19 cellular contexts compared by ENCODE assay signal in the genomic region with DNA sequence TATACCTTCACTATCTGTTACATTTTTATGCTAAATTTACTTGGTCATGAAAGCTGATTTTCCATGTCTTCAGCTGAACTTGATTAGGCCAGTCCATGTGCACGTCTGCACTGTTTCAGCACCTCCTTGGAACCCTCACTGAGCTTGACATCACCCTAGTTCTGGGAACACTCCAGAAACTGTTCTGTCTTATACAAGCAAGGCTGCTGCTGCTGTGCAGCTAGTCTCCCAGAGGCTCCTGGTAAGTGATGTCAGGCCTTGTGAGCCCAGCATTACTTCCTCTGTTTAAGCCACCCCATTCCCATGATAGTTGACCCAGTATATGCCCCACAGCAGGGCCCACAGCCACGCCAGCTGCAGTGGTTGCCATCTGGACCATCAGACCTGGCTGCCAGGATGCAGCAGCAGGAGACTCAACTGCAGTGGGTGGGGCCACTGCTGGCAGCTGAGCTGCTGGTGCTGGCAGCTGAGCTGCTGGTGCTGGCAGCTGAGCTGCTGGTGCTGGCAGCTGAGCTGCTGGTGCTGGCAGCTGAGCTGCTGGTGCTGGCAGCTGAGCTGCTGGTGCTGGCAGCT.
DNase-seq lines count a peak whose midpoint lies in the region; ATAC-seq and TF ChIP-seq lines count a peak whose summit lies in the region.
"Had no signal": no experiment of that assay in that cellular context is flagged by ENCODE, and none has a peak within 500 bp of the region (broad histone marks: within the 10 kb centered on the region; RNA-seq: fewer than 3 reads in every experiment).

No MANE protein-coding gene starts in this region.

- TF ChIP-seq EP300 in gastroesophageal sphincter (IDR thresholded peaks at IDR 0.05): no peak

- H3K27me3 ChIP-seq in right atrium auricular region: no peaks in the 10 kb centered on the region
- no peaks in the 10 kb centered on the region for H3K27me3 ChIP-seq in SJCRH30
- no peaks in the 10 kb centered on the region for H3K27me3 ChIP-seq in gastroesophageal sphincter
- H3K27me3 ChIP-seq: thyroid gland had no signal

- no peaks in the 10 kb centered on the region for H3K36me3 ChIP-seq in right atrium auricular region
- no peaks in the 10 kb centered on the region for H3K36me3 ChIP-seq in SJCRH30
- H3K36me3 ChIP-seq in gastroesophageal sphincter: peaks cover 0 to 57% of the 10 kb centered on the region in 2 donors

- no peak for DNase-seq in Right ventricle myocardium superior
- DNase-seq in right atrium auricular region (ENCODE audit: low spot score): no peak
- peak; percentile 22 for DNase-seq in SJCRH30
- no peak for DNase-seq in glomerular visceral epithelial cell (ENCODE audit: extremely low spot score)
- DNase-seq in NCI-H226: no peak
- DNase-seq: activated CD4-positive, alpha-beta T cell treated with anti-CD3 and anti-CD28 coated beads for 4 hours; activated naive CD8-positive, alpha-beta T cell treated with anti-CD3 and anti-CD28 coated beads, Interleukin-2, amount 10 ng/mL, durations not matched to agents 7 days and 5 days; dermis blood vessel endothelial cell; DMS53; IMR-90; left cardiac atrium; NCI-H1930; NCI-H526; nephron progenitor cell; stimulated activated CD4-positive, alpha-beta T cell treated with anti-CD3 and anti-CD28 coated beads, Interleukin-1b, Interleukin-23, amount 100 ng/mL, for 48 hours; thyroid gland had no signal

- no peak for TF ChIP-seq POLR2A in gastroesophageal sphincter (IDR thresholded peaks at IDR 0.05)

- WGBS in gastroesophageal sphincter (ENCODE audit: low coverage in 1 of 2), 2 donors: 45 to 67% methylated on average over 1 of the region's 2 CpGs

- H3K4me1 ChIP-seq in right atrium auricular region (no peaks in the 10 kb centered on the region), SJCRH30 (no peaks in the 10 kb centered on the region), gastroesophageal sphincter (no peaks in the 10 kb centered on the region)
- H3K4me1 ChIP-seq: thyroid gland had no signal

- H3K9me3 ChIP-seq in right atrium auricular region (no peaks in the 10 kb centered on the region), SJCRH30 (replicated peaks) (no peaks in the 10 kb centered on the region), gastroesophageal sphincter (no peaks in the 10 kb centered on the region)
- H3K9me3 ChIP-seq: thyroid gland had no signal

- H3K4me3 ChIP-seq in right atrium auricular region (no peak overlapping the region), SJCRH30 (no peak overlapping the region), gastroesophageal sphincter (no peak overlapping the region)
- H3K4me3 ChIP-seq: thyroid gland had no signal

- intact Hi-C loops in Right ventricle myocardium superior (cut with DNase I): no loop called here

- TF ChIP-seq CTCF in right atrium auricular region (IDR thresholded peaks at IDR 0.05) (no peak), gastroesophageal sphincter (IDR thresholded peaks at IDR 0.05) (no peak)

- H3K27ac ChIP-seq in right atrium auricular region (no peak overlapping the region), SJCRH30 (no peak overlapping the region), gastroesophageal sphincter (no peak overlapping the region)
- H3K27ac ChIP-seq: thyroid gland had no signal

- ATAC-seq in Right ventricle myocardium superior (ENCODE audit: poor library complexity) (peak; percentile 51), gastroesophageal sphincter (peak; percentile 31), HG02885 (IDR thresholded peaks at IDR 0.05; ENCODE audit: poor library complexity, unreplicated experiment) (no peak)
- ATAC-seq: stimulated activated memory B cell treated with anti-CD40 and anti-IgM and Interleukin-4, amounts not matched to agents 10 μg/mL and 1 μg/mL and 100 μg/mL, for 72 hours had no signal

Comparison
In these comparisons a context has a peak if more than half of its experiments do, and no peak if none do; other contexts are left out.
1. DNase-seq: peak in SJCRH30 (2 of 2); none in Right ventricle myocardium superior (single experiment), right atrium auricular region (single experiment), glomerular visceral epithelial cell (single experiment) and NCI-H226 (single experiment).